8 cellular contexts compared by ENCODE assay signal in genomic region chr12:48997719-48998496, GRCh38. TPM values are rescaled to one million over a fixed set of nuclear protein-coding genes. Genes with fewer than 3 reads are reported as not detected.
A peak's percentile ranks its signal among the peaks of the same experiment; 100 is the strongest.
DNase-seq lines count a peak whose midpoint lies in the region; ATAC-seq and TF ChIP-seq lines count a peak whose summit lies in the region.

No MANE protein-coding gene starts in this region.

- H3K4me1 ChIP-seq in Panc1 (ENCODE audit: control insufficient read depth, insufficient read depth, low read length) = peaks cover 12% of the 10 kb centered on the region

- POLR2A ChIA-PET in Panc1 (lab: Charles Lee) = interaction anchor here (0.6 to 1.1 kb wide), 3 partner anchors 10 to 14 kb away, joined by 3 to 5 read pairs (median 3); no protein-coding TSS in a partner anchor

- peaks cover 38 to 91% of the 10 kb centered on the region in 2 donors for H3K27me3 Mint-ChIP-seq in effector memory CD8-positive, alpha-beta T cell
- H3K27me3 Mint-ChIP-seq in nephron progenitor cell (ENCODE audit: low read depth, poor library complexity) = peaks cover 76% of the 10 kb centered on the region

- H3K9me3 ChIP-seq in Panc1 (ENCODE audit: control insufficient read depth, insufficient read depth, low read depth, low read length) = no peaks in the 10 kb centered on the region

- in situ Hi-C loops in Panc1 (cut with HindIII; ENCODE audit: low pct_unique_long_range_greater_than_20kb, low sequenced_read_pairs) = no loop called here

- peaks cover 33 to 39% of the 10 kb centered on the region in 2 donors for H3K4me1 Mint-ChIP-seq in effector memory CD8-positive, alpha-beta T cell (ENCODE audit: low read depth in 2 of 2)
- H3K4me1 Mint-ChIP-seq in nephron progenitor cell = peaks cover 35% of the 10 kb centered on the region

- CTCF ChIA-PET in Panc1 (lab: Charles Lee) = interaction anchor here (1.1 to 1.9 kb wide), 2 partner anchors 10 to 15 kb away, joined by 4 to 11 read pairs; no protein-coding TSS in a partner anchor

- no TSS peak for BruUV-seq in Panc1 (replicated peaks; lab: Mats Ljungman, UMichigan)

- peak overlapping the region; percentile 31; the same call in 1 of the 2 replicates for H3K27ac ChIP-seq in Panc1 (ENCODE audit: low read length)

- peak; percentile 40 for ATAC-seq in GM19463 (IDR thresholded peaks at IDR 0.05; ENCODE audit: unreplicated experiment)
- peak; percentile 73 for ATAC-seq in Panc1
- ATAC-seq in effector memory CD8-positive, alpha-beta T cell (replicated peaks) = peak; percentile 33

- intact Hi-C loops in Panc1 (cut with micrococcal nuclease; ENCODE audit: unreplicated experiment) = no loop called here

- no peaks in the 10 kb centered on the region for H3K36me3 ChIP-seq in Panc1 (ENCODE audit: control insufficient read depth, insufficient read depth, low read length)

- H3K4me3 Mint-ChIP-seq in effector memory CD8-positive, alpha-beta T cell = peak overlapping the region; percentile 77 to 80
- peak overlapping the region; percentile 59 for H3K4me3 Mint-ChIP-seq in nephron progenitor cell

- DNase-seq in DMS53 treated with DMSO at 0.1 percent for 48 hours (lab: John Stamatoyannopoulos, UW; ENCODE audit: unreplicated experiment) = peak; percentile 45
- DNase-seq in Panc1 (ENCODE audit: low read depth, low spot score) = no peak
- peak; percentile 16 to 29 (median 29) for DNase-seq in effector memory CD8-positive, alpha-beta T cell
- DNase-seq in nephron progenitor cell = peak; percentile 73
- DNase-seq in Ammon's horn (ENCODE audit: low spot score) = no peak
- DNase-seq in middle frontal gyrus (ENCODE audit: extremely low spot score, low spot score) = no peak
- DNase-seq in NCI-H1092 (lab: John Stamatoyannopoulos, UW) = no peak

- no peaks in the 10 kb centered on the region for H3K9me3 Mint-ChIP-seq in effector memory CD8-positive, alpha-beta T cell
- H3K9me3 Mint-ChIP-seq in nephron progenitor cell = no peaks in the 10 kb centered on the region

- no peaks in the 10 kb centered on the region for H3K27me3 ChIP-seq in Panc1 (ENCODE audit: control insufficient read depth, insufficient read depth, low read length)

- peak overlapping the region; percentile 49 to 71 for H3K4me3 ChIP-seq in Panc1 (ENCODE audit: low read depth in 2 of 2, low read length in 2 of 2)

- TF ChIP-seq CTCF in Panc1 (IDR thresholded peaks at IDR 0.05) = 0 out of 2 replicates have a peak, but pooled peaks have one; percentile 25
- TF ChIP-seq CTCF in nephron progenitor cell (IDR thresholded peaks at IDR 0.05) = no peak

- H3K27ac Mint-ChIP-seq in effector memory CD8-positive, alpha-beta T cell = peak overlapping the region; percentile 76 to 77
- no peak overlapping the region for H3K27ac Mint-ChIP-seq in nephron progenitor cell

- peaks cover 33% of the 10 kb centered on the region for H3K36me3 Mint-ChIP-seq in effector memory CD8-positive, alpha-beta T cell (ENCODE audit: insufficient read depth)
- H3K36me3 Mint-ChIP-seq in nephron progenitor cell (ENCODE audit: low read depth) = peaks cover 21% of the 10 kb centered on the region

RNA-seq across cellular contexts. Expression of gene DDN, which starts 1.3 kb away (rescaled TPM):
- 0.51 TPM for total RNA-seq in Panc1 (2021; ENCODE audit: unreplicated experiment)
- polyA plus RNA-seq in Panc1 (2012; ENCODE audit: insufficient read length) = 0.30 TPM

RNA-seq across cellular contexts. Expression of gene WNT1, which starts 19.8 kb away (rescaled TPM):
- not detected for total RNA-seq in Panc1 (2021; ENCODE audit: unreplicated experiment)
- not detected for polyA plus RNA-seq in Panc1 (2012; ENCODE audit: insufficient read length)

RNA-seq across cellular contexts. Expression of gene PRKAG1, which starts 20.7 kb away (rescaled TPM):
- total RNA-seq in Panc1 (2021; ENCODE audit: unreplicated experiment) = 57.3 TPM
- polyA plus RNA-seq in Panc1 (2012; ENCODE audit: insufficient read length) = 55.5 TPM

RNA-seq across cellular contexts. Expression of gene WNT10B, which starts 26.4 kb away (rescaled TPM):
- 2.3 TPM for total RNA-seq in Panc1 (2021; ENCODE audit: unreplicated experiment)
- polyA plus RNA-seq in Panc1 (2012; ENCODE audit: insufficient read length) = 3.1 TPM

RNA-seq across cellular contexts. Expression of gene ARF3, which starts 40.6 kb away (rescaled TPM):
- total RNA-seq in Panc1 (2021; ENCODE audit: unreplicated experiment) = 224 TPM
- polyA plus RNA-seq in Panc1 (2012; ENCODE audit: insufficient read length) = 210 TPM

Comparison
In these comparisons a context has a peak if more than half of its experiments do, and no peak if none do; other contexts are left out.
1. DNase-seq: peak in DMS53 treated with DMSO at 0.1 percent for 48 hours (single experiment), effector memory CD8-positive, alpha-beta T cell (3 of 3) and nephron progenitor cell (single experiment); none in Panc1 (single experiment), Ammon's horn (single experiment), middle frontal gyrus (single experiment) and NCI-H1092 (single experiment).
2. Peak in every context shown above with its lines, with median percentiles within 50 percentile points of each other: ATAC-seq.